ENCODE assay signal across 21 cellular contexts in the genomic region with DNA sequence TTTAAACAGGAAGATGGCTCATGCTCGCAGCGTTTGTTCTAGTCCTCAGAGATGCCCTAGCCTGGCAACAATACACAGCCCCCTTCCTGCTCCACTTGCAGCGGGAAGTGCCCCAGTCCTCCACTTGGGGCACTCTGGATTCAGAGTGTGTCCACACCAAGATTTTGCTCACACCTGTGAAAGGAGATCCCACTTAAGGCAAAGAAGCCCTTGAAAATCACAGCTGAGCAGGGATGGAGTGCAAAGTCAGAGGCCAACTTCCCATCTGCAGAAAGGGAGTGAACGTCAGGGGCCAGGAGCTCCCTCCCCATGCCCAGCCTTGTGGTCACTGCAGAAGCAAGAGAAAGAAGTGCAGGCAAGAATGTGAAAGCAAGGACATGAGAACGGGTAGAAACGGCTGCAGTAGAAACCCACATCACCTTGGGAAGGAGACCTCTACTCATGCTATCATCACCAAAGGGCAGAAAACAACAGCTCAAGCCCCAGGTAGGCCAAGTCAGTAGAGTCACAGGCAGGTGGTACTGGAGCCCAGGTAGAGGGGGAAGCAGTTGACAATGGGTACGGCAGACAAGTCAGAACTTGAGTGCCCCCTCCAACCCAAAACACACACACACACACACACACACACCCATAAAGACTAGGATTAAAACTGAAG.
"Had no signal": no experiment of that assay in that cellular context is flagged by ENCODE, and none has a peak within 500 bp of the region (broad histone marks: within the 10 kb centered on the region; RNA-seq: fewer than 3 reads in every experiment).

No MANE protein-coding gene starts in this region.

- H3K4me3 Mint-ChIP-seq: activated B cell treated with CpG ODN at 0.5 μM for 24 hours; activated CD8-positive, alpha-beta T cell treated with anti-CD3 and anti-CD28 coated beads for 36 hours; activated naive CD8-positive, alpha-beta T cell treated with anti-CD3 and anti-CD28 coated beads for 36 hours; brain; immature natural killer cell; T-helper 17 cell had no signal

- H3K9me3 ChIP-seq: colonic mucosa, lower lobe of right lung, stomach, testis, upper lobe of right lung had no signal

- H3K27ac Mint-ChIP-seq: activated B cell treated with CpG ODN at 0.5 μM for 24 hours; activated CD8-positive, alpha-beta T cell treated with anti-CD3 and anti-CD28 coated beads for 36 hours; activated naive CD8-positive, alpha-beta T cell treated with anti-CD3 and anti-CD28 coated beads for 36 hours; brain; immature natural killer cell; T-helper 17 cell had no signal

- H3K9me3 Mint-ChIP-seq: activated B cell treated with CpG ODN at 0.5 μM for 24 hours; activated CD8-positive, alpha-beta T cell treated with anti-CD3 and anti-CD28 coated beads for 36 hours; activated naive CD8-positive, alpha-beta T cell treated with anti-CD3 and anti-CD28 coated beads for 36 hours; immature natural killer cell had no signal

- DNase-seq: activated B cell treated with CpG ODN at 0.5 μM for 24 hours; activated CD4-positive, alpha-beta T cell treated with anti-CD3 and anti-CD28 coated beads for 48 hours; activated CD8-positive, alpha-beta T cell treated with anti-CD3 and anti-CD28 coated beads for 36 hours; activated naive CD8-positive, alpha-beta T cell treated with anti-CD3 and anti-CD28 coated beads for 36 hours; amygdala; central memory CD4-positive, alpha-beta T cell; colonic mucosa; effector CD4-positive, alpha-beta T cell; foreskin fibroblast; glutamatergic neuron; hypothalamus; immature natural killer cell; lower lobe of right lung; midbrain; stimulated activated CD4-positive, alpha-beta T cell treated with anti-CD3 and anti-CD28 coated beads, Interleukin-1b, Interleukin-23, amount 100 ng/mL, for 48 hours; stomach; T-helper 17 cell; upper lobe of right lung had no signal

- H3K4me1 Mint-ChIP-seq: activated B cell treated with CpG ODN at 0.5 μM for 24 hours; activated naive CD8-positive, alpha-beta T cell treated with anti-CD3 and anti-CD28 coated beads for 36 hours; brain; immature natural killer cell; T-helper 17 cell had no signal

- H3K36me3 ChIP-seq: colonic mucosa, lower lobe of right lung, stomach, upper lobe of right lung had no signal

- H3K27me3 ChIP-seq: colonic mucosa, testis, upper lobe of right lung had no signal

- H3K4me1 ChIP-seq: colonic mucosa, lower lobe of right lung, stomach, testis, upper lobe of right lung had no signal

- H3K4me3 ChIP-seq: colonic mucosa, lower lobe of right lung, stomach, testis, upper lobe of right lung had no signal

- ATAC-seq: activated CD8-positive, alpha-beta T cell treated with anti-CD3 and anti-CD28 coated beads for 36 hours; lower lobe of right lung; sciatic nerve; T-helper 17 cell; upper lobe of right lung had no signal

- H3K36me3 Mint-ChIP-seq: activated naive CD8-positive, alpha-beta T cell treated with anti-CD3 and anti-CD28 coated beads for 36 hours; brain; immature natural killer cell had no signal

- H3K27ac ChIP-seq: colonic mucosa, lower lobe of right lung, stomach, testis, upper lobe of right lung had no signal
